ENCODE assay signal across 1 cellular context in the genomic region with DNA sequence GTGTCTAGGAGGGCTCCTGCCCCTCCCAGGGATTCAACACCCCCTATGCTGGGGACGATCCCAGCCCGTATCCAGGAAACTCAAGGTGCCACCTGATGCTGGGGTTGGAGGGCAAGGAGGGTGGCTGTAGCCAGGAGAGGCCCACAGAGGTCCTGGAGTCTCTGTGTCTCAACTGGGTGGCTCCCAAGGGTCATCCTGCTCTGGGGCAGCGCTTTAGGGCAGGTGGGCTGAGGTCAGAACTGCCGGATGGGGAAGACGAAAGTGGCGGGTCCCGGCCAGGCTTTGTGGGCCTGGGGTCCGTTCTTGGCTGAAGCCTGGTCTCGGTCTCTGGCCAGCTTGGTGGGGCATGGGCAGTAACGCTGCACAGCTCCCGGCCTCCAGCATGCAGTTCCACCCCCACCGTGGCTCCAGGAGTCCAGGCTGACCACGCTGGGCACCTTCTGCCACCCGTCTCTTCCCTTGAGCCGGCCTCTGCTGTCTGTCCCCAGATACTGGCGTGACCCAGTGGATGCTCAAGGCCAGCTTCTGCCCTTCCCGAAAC.
TF ChIP-seq lines count a peak whose summit lies in the region.

No MANE protein-coding gene starts in this region.

TF ChIP-seq in IMR-90, 13 proteins besides CTCF, POLR2A, EP300 and RAD21:
- TF ChIP-seq RFX5 (IDR thresholded peaks at IDR 0.05; ENCODE audit: low read depth, low read length) (no peak), USF2 (IDR thresholded peaks at IDR 0.05; ENCODE audit: low read depth, low read length) (no peak), MXI1 (IDR thresholded peaks at IDR 0.05; ENCODE audit: borderline replicate concordance, low read depth, low read length) (no peak), MAFK (IDR thresholded peaks at IDR 0.05; ENCODE audit: low read depth, low read length) (no peak), MAZ (IDR thresholded peaks at IDR 0.05; ENCODE audit: borderline replicate concordance, low read depth, low read length) (no peak), NFE2L2 (IDR thresholded peaks at IDR 0.05; ENCODE audit: low read depth, low read length) (no peak), BHLHE40 (IDR thresholded peaks at IDR 0.05; ENCODE audit: low read depth, low read length) (no peak), RCOR1 (IDR thresholded peaks at IDR 0.05; ENCODE audit: insufficient replicate concordance, low read length) (no peak), SMC3 (IDR thresholded peaks at IDR 0.05; ENCODE audit: low read depth, low read length) (no peak), CHD1 (IDR thresholded peaks at IDR 0.05; ENCODE audit: low read depth, low read length) (no peak), CEBPB (IDR thresholded peaks at IDR 0.05; ENCODE audit: low read depth, low read length) (no peak), FOS (IDR thresholded peaks at IDR 0.05; ENCODE audit: low read depth, low read length) (no peak)
- TF ChIP-seq, protein P1, sequence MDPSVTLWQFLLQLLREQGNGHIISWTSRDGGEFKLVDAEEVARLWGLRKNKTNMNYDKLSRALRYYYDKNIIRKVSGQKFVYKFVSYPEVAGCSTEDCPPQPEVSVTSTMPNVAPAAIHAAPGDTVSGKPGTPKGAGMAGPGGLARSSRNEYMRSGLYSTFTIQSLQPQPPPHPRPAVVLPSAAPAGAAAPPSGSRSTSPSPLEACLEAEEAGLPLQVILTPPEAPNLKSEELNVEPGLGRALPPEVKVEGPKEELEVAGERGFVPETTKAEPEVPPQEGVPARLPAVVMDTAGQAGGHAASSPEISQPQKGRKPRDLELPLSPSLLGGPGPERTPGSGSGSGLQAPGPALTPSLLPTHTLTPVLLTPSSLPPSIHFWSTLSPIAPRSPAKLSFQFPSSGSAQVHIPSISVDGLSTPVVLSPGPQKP (IDR thresholded peaks at IDR 0.05; ENCODE audit: borderline replicate concordance, low read depth, low read length) = no peak
TF ChIP-seq in IMR-90: peak in this region for 0.
